Comparison of ENCODE assay signal across 19 cellular contexts in the genomic region with DNA sequence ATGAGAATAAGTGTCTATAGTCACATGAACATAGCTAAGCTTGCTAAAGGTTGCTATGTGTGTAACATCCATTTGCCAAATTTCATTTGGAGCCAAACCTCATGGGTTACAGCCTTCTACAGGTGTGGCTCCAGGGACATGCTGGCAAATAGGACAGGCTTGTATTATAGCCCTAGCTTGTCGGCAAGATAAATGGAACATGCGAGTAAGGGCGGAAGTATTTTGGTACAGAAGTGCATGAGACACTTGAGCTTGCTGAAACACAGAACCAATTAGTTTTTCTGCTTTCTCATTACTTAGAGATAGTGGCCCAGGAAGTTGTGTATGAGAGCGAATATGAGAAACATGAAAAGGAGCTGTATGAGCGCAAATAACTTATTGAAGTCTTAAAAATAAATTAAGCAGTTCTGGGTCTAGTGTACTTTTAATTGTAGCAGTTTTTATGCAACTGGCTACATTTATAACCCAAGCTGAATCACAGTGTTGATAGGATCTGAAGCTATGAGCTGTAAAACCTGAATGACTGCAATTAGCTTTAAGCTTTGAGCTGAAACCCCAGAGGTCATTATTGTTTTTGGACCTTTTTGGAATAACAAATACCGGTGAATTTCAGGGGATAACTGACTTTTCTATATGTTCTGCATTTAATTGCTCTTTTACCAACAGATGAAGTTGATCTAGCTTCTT.
DNase-seq lines count a peak whose midpoint lies in the region; ATAC-seq and TF ChIP-seq lines count a peak whose summit lies in the region.
"Had no signal": no experiment of that assay in that cellular context is flagged by ENCODE, and none has a peak within 500 bp of the region (broad histone marks: within the 10 kb centered on the region; RNA-seq: fewer than 3 reads in every experiment).

No MANE protein-coding gene starts in this region.

- H3K27me3 ChIP-seq in mammary epithelial cell (ENCODE audit: insufficient read depth, low read length) (peaks cover 5% of the 10 kb centered on the region), breast epithelium (no peaks in the 10 kb centered on the region), prostate gland (replicated peaks; ENCODE audit: insufficient read depth) (no peaks in the 10 kb centered on the region), mesendoderm (ENCODE audit: insufficient read depth, low read length, poor library complexity) (no peaks in the 10 kb centered on the region)
- H3K27me3 ChIP-seq: BLaER1 treated with 17β-estradiol and CSF1 and Interleukin-3, amounts not matched to agents 10 nM and 100 nM had no signal

- no peak for TF ChIP-seq POLR2A in breast epithelium (IDR thresholded peaks at IDR 0.05)
- no peak for TF ChIP-seq POLR2A in prostate gland (IDR thresholded peaks at IDR 0.05)

- H3K4me1 ChIP-seq in mammary epithelial cell (ENCODE audit: insufficient read depth, low read length) (peaks cover 3% of the 10 kb centered on the region), breast epithelium (no peaks in the 10 kb centered on the region), prostate gland (replicated peaks) (no peaks in the 10 kb centered on the region), mesendoderm (ENCODE audit: control insufficient read depth, low read depth, low read length) (peaks cover 5% of the 10 kb centered on the region)
- H3K4me1 ChIP-seq: BLaER1 treated with 17β-estradiol and CSF1 and Interleukin-3, amounts not matched to agents 10 nM and 100 nM had no signal

- no peak overlapping the region for H2BK15ac ChIP-seq in mesendoderm (replicated peaks; ENCODE audit: low read depth)

- dilution Hi-C loops in mammary epithelial cell (cut with HindIII; ENCODE audit: low sequenced_read_pairs) = no loop called here

- no peaks in the 10 kb centered on the region for H4K20me1 ChIP-seq in mammary epithelial cell (ENCODE audit: insufficient read depth, low read length)
- H4K20me1 ChIP-seq: BLaER1 treated with 17β-estradiol and CSF1 and Interleukin-3, amounts not matched to agents 10 nM and 100 nM had no signal

- H4K8ac ChIP-seq in mesendoderm (ENCODE audit: low read depth, low read length) = no peak overlapping the region

- CTCF ChIA-PET in mammary epithelial cell (lab: Charles Lee; ENCODE audit: low non-redundant PET) = no interaction called here

- H3K56ac ChIP-seq in mesendoderm (ENCODE audit: low read length) = no peak overlapping the region

- no peak overlapping the region for H2AK5ac ChIP-seq in mesendoderm (ENCODE audit: low read length)

- H3K4me2 ChIP-seq in mammary epithelial cell (ENCODE audit: insufficient read depth, low read depth, low read length) (no peak overlapping the region), mesendoderm (ENCODE audit: low read length) (no peak overlapping the region)
- H3K4me2 ChIP-seq: BLaER1 treated with 17β-estradiol and CSF1 and Interleukin-3, amounts not matched to agents 10 nM and 100 nM had no signal

- H3K9ac ChIP-seq in mammary epithelial cell (ENCODE audit: insufficient read depth, low read length) (no peak overlapping the region), mesendoderm (ENCODE audit: low read length) (no peak overlapping the region)
- H3K9ac ChIP-seq: BLaER1 treated with 17β-estradiol and CSF1 and Interleukin-3, amounts not matched to agents 10 nM and 100 nM; GM23248 had no signal

- DNase-seq in mammary epithelial cell (peak; percentile 13), breast epithelium (ENCODE audit: low spot score in 2 of 2) (no peak), epithelial cell of esophagus (ENCODE audit: low read depth) (peak; percentile 29), prostate gland (ENCODE audit: low spot score) (peak; percentile 5), NCI-H1417 (lab: John Stamatoyannopoulos, UW) (no peak), mesendoderm (no peak), nucleus accumbens (lab: John Stamatoyannopoulos, UW) (no peak)
- DNase-seq: DMS 273 treated with DMSO at 0.1 percent for 48 hours, GM23248, NCI-H1105 treated with DMSO at 0.1 percent for 48 hours, NCI-H1930, NCI-H2171, NCI-H446 treated with DMSO at 0.1 percent for 48 hours, NCI-H748 treated with DMSO at 0.1 percent for 48 hours, SHP77 had no signal

- 73% methylated on average over 6 of the region's 6 CpGs for WGBS in mammary epithelial cell (ENCODE audit: low coverage, missing lambda C conversion rate)
- 28% methylated on average over 6 of the region's 6 CpGs for WGBS in prostate gland
- WGBS in mesendoderm (ENCODE audit: extremely low coverage, insufficient coverage, low lambda C conversion rate) = no CpG with 5 or more reads among the region's 6 CpGs

- no peak overlapping the region for H3K4ac ChIP-seq in mesendoderm (ENCODE audit: low read depth, low read length)

- H3K27ac ChIP-seq in mammary epithelial cell (ENCODE audit: insufficient read depth, low read depth, low read length) (no peak overlapping the region), breast epithelium (no peak overlapping the region), prostate gland (no peak overlapping the region), mesendoderm (ENCODE audit: low read depth, low read length) (no peak overlapping the region)
- H3K27ac ChIP-seq: 22Rv1; BLaER1 treated with 17β-estradiol and CSF1 and Interleukin-3, amounts not matched to agents 10 nM and 100 nM; GM23248 had no signal

- H2BK120ac ChIP-seq in mesendoderm (ENCODE audit: low read depth, low read length) = no peak overlapping the region

- H4K5ac ChIP-seq in mesendoderm (ENCODE audit: low read length) = no peak overlapping the region

- TF ChIP-seq CTCF in mammary epithelial cell (conservative IDR thresholded peaks at IDR 0.05 in 1 of 2, IDR thresholded peaks at IDR 0.05 in 1 of 2; ENCODE audit: extremely low read depth in 1 of 2, insufficient read depth in 1 of 2, low read depth in 1 of 2, low read length in 2 of 2) (no peak), breast epithelium (IDR thresholded peaks at IDR 0.05) (no peak), epithelial cell of esophagus (IDR thresholded peaks at IDR 0.05; ENCODE audit: insufficient read depth, low read depth, low read length, missing control alignments) (no peak), prostate gland (IDR thresholded peaks at IDR 0.05) (no peak)

- H3K18ac ChIP-seq in mesendoderm (ENCODE audit: low read length) = no peak overlapping the region

- H3K36me3 ChIP-seq in mammary epithelial cell (ENCODE audit: insufficient read depth, low read length) = no peaks in the 10 kb centered on the region
- H3K36me3 ChIP-seq in breast epithelium = no peaks in the 10 kb centered on the region
- H3K36me3 ChIP-seq in prostate gland = no peaks in the 10 kb centered on the region
- no peaks in the 10 kb centered on the region for H3K36me3 ChIP-seq in mesendoderm (ENCODE audit: control insufficient read depth, insufficient read depth, low read length)
- H3K36me3 ChIP-seq: BLaER1 treated with 17β-estradiol and CSF1 and Interleukin-3, amounts not matched to agents 10 nM and 100 nM had no signal

- no TSS peak for BruUV-seq in mammary epithelial cell (replicated peaks; lab: Mats Ljungman, UMichigan)

- H3K23ac ChIP-seq in mesendoderm (ENCODE audit: low read length) = no peak overlapping the region

- H3K79me1 ChIP-seq in mesendoderm (ENCODE audit: low read length) = no peaks in the 10 kb centered on the region

- intact Hi-C loops in mammary epithelial cell (cut with micrococcal nuclease) = no loop called here
- intact Hi-C loops in breast epithelium (cut with DNase I; ENCODE audit: low total_unique reads) = no loop called here
- intact Hi-C loops in prostate gland (cut with DNase I) = no loop called here

- no peak for ATAC-seq in GM21576 (IDR thresholded peaks at IDR 0.05; ENCODE audit: unreplicated experiment)
- ATAC-seq: HCT116 had no signal

- in situ Hi-C loops in mammary epithelial cell (cut with MboI; ENCODE audit: low sequenced_read_pairs in 2 of 2) = no loop called here

- no peaks in the 10 kb centered on the region for H3K79me2 ChIP-seq in mammary epithelial cell (ENCODE audit: insufficient read depth, low read length)
- no peaks in the 10 kb centered on the region for H3K79me2 ChIP-seq in mesendoderm (ENCODE audit: control insufficient read depth, insufficient read depth, low read length)

- H3K4me3 ChIP-seq in mammary epithelial cell (replicated peaks in 1 of 3; ENCODE audit: insufficient read depth in 1 of 3, low read depth in 2 of 3, low read length in 3 of 3) (no peak overlapping the region), breast epithelium (no peak overlapping the region), epithelial cell of esophagus (ENCODE audit: low read length) (no peak overlapping the region), prostate gland (no peak overlapping the region), mesendoderm (ENCODE audit: low read length) (no peak overlapping the region)
- H3K4me3 ChIP-seq: BLaER1 treated with 17β-estradiol and CSF1 and Interleukin-3, amounts not matched to agents 10 nM and 100 nM; GM23248 had no signal

- H3K9me3 ChIP-seq in mammary epithelial cell (replicated peaks; ENCODE audit: insufficient read depth, low read length) = no peaks in the 10 kb centered on the region
- no peaks in the 10 kb centered on the region for H3K9me3 ChIP-seq in breast epithelium
- H3K9me3 ChIP-seq in prostate gland = no peaks in the 10 kb centered on the region

- H2AFZ ChIP-seq in mammary epithelial cell (ENCODE audit: low read depth, low read length) = no peak overlapping the region
- H2AFZ ChIP-seq: GM23248 had no signal

- H2BK5ac ChIP-seq in mesendoderm (ENCODE audit: low read length) = no peak overlapping the region

Comparison
In these comparisons a context has a peak if more than half of its experiments do, and no peak if none do; other contexts are left out.
1. DNase-seq: peak in mammary epithelial cell (single experiment), epithelial cell of esophagus (single experiment) and prostate gland (single experiment); none in breast epithelium (0 of 2), NCI-H1417 (0 of 3), mesendoderm (single experiment) and nucleus accumbens (0 of 56).